Comparison of ENCODE assay signal across 9 cellular contexts in genomic region chr2:224948859-224949258, GRCh38.
DNase-seq lines count a peak whose midpoint lies in the region; ATAC-seq, FAIRE-seq and TF ChIP-seq lines count a peak whose summit lies in the region.
"Had no signal": no experiment of that assay in that cellular context is flagged by ENCODE, and none has a peak within 500 bp of the region (broad histone marks: within the 10 kb centered on the region; RNA-seq: fewer than 3 reads in every experiment).

No MANE protein-coding gene starts in this region.

- peaks cover 4% of the 10 kb centered on the region; the same call in 1 of the 3 replicates for H3K4me1 ChIP-seq in A549

- H3K27ac Mint-ChIP-seq in endothelial cell (ENCODE audit: unreplicated experiment) = no peak overlapping the region

- ATAC-seq in A549 (peak; percentile 39 to 52; a peak in 2 of 6 replicates), HG02973 (IDR thresholded peaks at IDR 0.05; ENCODE audit: unreplicated experiment) (no peak), HG03469 (IDR thresholded peaks at IDR 0.05; ENCODE audit: unreplicated experiment) (no peak)

- no peaks in the 10 kb centered on the region for H3K27me3 Mint-ChIP-seq in endothelial cell (ENCODE audit: unreplicated experiment)

- H3K9me3 Mint-ChIP-seq in endothelial cell (ENCODE audit: unreplicated experiment) = no peaks in the 10 kb centered on the region

- FAIRE-seq in A549 (lab: Jason Lieb, UNC) (no peak), GM18507 (lab: Jason Lieb, UNC) (peak; percentile 60)

- TF ChIP-seq RAD21 in A549 (conservative IDR thresholded peaks at IDR 0.05 in 1 of 2, IDR thresholded peaks at IDR 0.05 in 1 of 2) = no peak

- CTCF ChIA-PET in A549 (lab: Yijun Ruan, JAX) = interaction anchor here (1.2 kb wide), 1 partner anchor 32 kb away, joined by 4 read pairs; no protein-coding TSS in a partner anchor

- no peak for TF ChIP-seq EP300 in A549 (IDR thresholded peaks at IDR 0.05)

- H3K4me2 ChIP-seq in A549 = no peak overlapping the region

- no peak for TF ChIP-seq POLR2A in A549 (IDR thresholded peaks at IDR 0.05; ENCODE audit: low read length)

- H3K9me3 ChIP-seq in A549 = no peaks in the 10 kb centered on the region

- no peak overlapping the region for H3K4me3 Mint-ChIP-seq in endothelial cell (ENCODE audit: unreplicated experiment)

- no peak overlapping the region for H3K27ac ChIP-seq in A549

- WGBS in A549 (ENCODE audit: missing lambda C conversion rate) = 78% methylated on average over 4 of the region's 4 CpGs

- TF ChIP-seq CTCF in A549 (IDR thresholded peaks at IDR 0.05) = no peak
- TF ChIP-seq CTCF in endothelial cell (IDR thresholded peaks at IDR 0.05; ENCODE audit: unreplicated experiment) = no peak

- H3K36me3 Mint-ChIP-seq in endothelial cell (ENCODE audit: low read depth, unreplicated experiment) = no peaks in the 10 kb centered on the region

- POLR2A ChIA-PET in A549 (lab: Yijun Ruan, JAX) = no interaction called here

- H3K4me1 Mint-ChIP-seq in endothelial cell (ENCODE audit: unreplicated experiment) = peaks cover 17% of the 10 kb centered on the region

- DNase-seq in A549 (ENCODE audit: low read depth in 1 of 2, low spot score in 1 of 2) (no peak), GM18507 (ENCODE audit: extremely low spot score, insufficient read length, low read depth) (no peak), SKM-1 treated with dmso at 0.1 percent for 144 hours (lab: John Stamatoyannopoulos, UW; ENCODE audit: unreplicated experiment) (peak; percentile 93), fibroblast of peridontal ligament (ENCODE audit: extremely low read depth) (peak; percentile 75), endothelial cell (ENCODE audit: low spot score) (no peak), mesenteric fat pad (ENCODE audit: low spot score) (no peak)
- DNase-seq: NCI-H187 had no signal

- no peak overlapping the region for H3K4me3 ChIP-seq in A549

TF ChIP-seq in A549, 52 proteins besides CTCF, POLR2A, EP300 and RAD21:
- no peak for TF ChIP-seq HEYL (CRISPR knock-in tag; IDR thresholded peaks at IDR 0.05)
- no peak for TF ChIP-seq FOSL2 (IDR thresholded peaks at IDR 0.05)
- TF ChIP-seq FOSL2 (CRISPR knock-in tag; IDR thresholded peaks at IDR 0.05) = 0 out of 2 replicates have a peak, but pooled peaks have one; percentile 24

Comparison
In these comparisons a context has a peak if more than half of its experiments do, and no peak if none do; other contexts are left out.
1. ATAC-seq: peak in A549 (2 of 2); none in HG02973 (single experiment) and HG03469 (single experiment).
2. DNase-seq: peak in SKM-1 treated with dmso at 0.1 percent for 144 hours (single experiment) and fibroblast of peridontal ligament (single experiment); none in A549 (0 of 2), GM18507 (single experiment), endothelial cell (single experiment) and mesenteric fat pad (single experiment).